In the genomic region with DNA sequence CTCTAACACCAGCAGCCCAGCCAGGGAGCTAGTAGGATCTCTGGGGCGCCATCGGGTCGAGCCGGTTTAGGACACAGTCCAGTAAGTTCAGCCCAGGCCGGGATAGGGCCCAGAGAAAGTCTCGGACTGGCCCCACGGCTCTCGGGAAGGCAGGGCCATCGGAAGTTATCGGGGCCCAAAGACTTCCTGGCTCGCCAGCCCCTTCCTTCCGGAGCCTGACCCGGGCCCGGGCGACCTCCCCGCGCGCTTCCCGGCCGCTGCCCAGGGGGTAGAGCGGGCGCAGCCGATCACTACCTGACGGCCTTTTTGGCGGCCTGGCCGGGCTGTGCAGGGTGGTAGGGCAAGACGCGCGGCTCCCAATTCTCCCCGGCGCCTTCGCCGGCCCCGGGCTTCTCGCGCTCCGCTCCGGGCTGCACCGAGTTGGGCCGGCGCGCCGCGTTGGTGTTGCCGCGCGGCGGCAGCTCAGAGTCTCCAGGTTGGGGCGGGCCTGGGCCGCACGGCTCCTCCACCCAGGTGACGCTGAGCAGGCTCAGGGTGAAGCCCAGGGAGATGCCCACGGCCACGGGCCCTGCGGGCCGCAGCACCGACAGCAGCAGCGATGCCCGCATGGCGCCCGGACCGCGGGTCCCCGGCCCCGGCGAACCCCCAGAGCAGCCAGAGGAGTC, we compare ENCODE assay signal across 8 cellular contexts. TPM values are rescaled to one million over a fixed set of nuclear protein-coding genes. Genes with fewer than 3 reads are reported as not detected.
A peak's percentile ranks its signal among the peaks of the same experiment; 100 is the strongest.
DNase-seq lines count a peak whose midpoint lies in the region; ATAC-seq and TF ChIP-seq lines count a peak whose summit lies in the region.

No MANE protein-coding gene starts in this region.

- H3K9me3 ChIP-seq in BE2C = no peaks in the 10 kb centered on the region
- no peaks in the 10 kb centered on the region for H3K9me3 ChIP-seq in mesodermal cell (ENCODE audit: control insufficient read depth, low read length)

- 0 to 1% methylated on average over 65 of the region's 66 CpGs for WGBS in mesodermal cell (ENCODE audit: insufficient coverage in 2 of 2), 2 experiments
- WGBS in urinary bladder = under 1% methylated on average over 66 of the region's 66 CpGs

- TF ChIP-seq CTCF in BE2C (IDR thresholded peaks at IDR 0.05; ENCODE audit: low read depth, low read length) = no peak
- no peak for TF ChIP-seq CTCF in dorsolateral prefrontal cortex (IDR thresholded peaks at IDR 0.05 in 54 of 56, conservative IDR thresholded peaks at IDR 0.05 in 2 of 56; ENCODE audit: low read depth in 1 of 56, partially characterized antibody in 56 of 56)

- H3K36me3 ChIP-seq in BE2C = peaks cover 26% of the 10 kb centered on the region
- H3K36me3 ChIP-seq in mesodermal cell (ENCODE audit: control insufficient read depth, insufficient read depth, low read length) = peaks cover 30% of the 10 kb centered on the region
- H3K36me3 ChIP-seq in urinary bladder (ENCODE audit: insufficient read depth) = no peaks in the 10 kb centered on the region

- intact Hi-C loops in dorsolateral prefrontal cortex (cut with DNase I) = loop anchor here (1.0 to 5.0 kb wide), 5 partner anchors 54 to 156 kb away; partner anchors contain the start of genes DNPEP (in 1 of the 2) and STK11IP (in 1 of the 2)

- DNase-seq in BE2C (no peak), OCI-M1 (lab: John Stamatoyannopoulos, UW) (peak; percentile 68), dorsolateral prefrontal cortex (peak in 4 of 10 donors; percentile 16 to 51 (median 42)), NCI-H1436 (lab: John Stamatoyannopoulos, UW) (no peak)

- H3K27ac ChIP-seq in dorsolateral prefrontal cortex = peak overlapping the region; percentile 1 to 95 (median 88)
- H3K27ac ChIP-seq in mesodermal cell (ENCODE audit: low read depth, low read length, severe bottlenecking) = peak overlapping the region; percentile 43
- H3K27ac ChIP-seq in urinary bladder (ENCODE audit: low read depth) = peak overlapping the region; percentile 81

- H3K4me1 ChIP-seq in BE2C = no peaks in the 10 kb centered on the region; the same call in 1 of the 2 replicates
- H3K4me1 ChIP-seq in mesodermal cell (ENCODE audit: control insufficient read depth, insufficient read depth, low read length, poor library complexity, severe bottlenecking) = peaks cover 24% of the 10 kb centered on the region
- no peaks in the 10 kb centered on the region for H3K4me1 ChIP-seq in urinary bladder (ENCODE audit: insufficient read depth)

- H3K4me3 ChIP-seq in BE2C (ENCODE audit: low read depth, low read length) (peak overlapping the region; percentile 90), dorsolateral prefrontal cortex (peak overlapping the region; percentile 55 to 95 (median 83)), mesodermal cell (ENCODE audit: extremely low read depth, insufficient read depth, low read length, poor library complexity, severe bottlenecking) (peak overlapping the region; percentile 72), urinary bladder (ENCODE audit: low read depth, low read length) (peak overlapping the region; percentile 73)

- ATAC-seq in GM18517 (IDR thresholded peaks at IDR 0.05; ENCODE audit: unreplicated experiment) (peak; percentile 33), HG02885 (IDR thresholded peaks at IDR 0.05; ENCODE audit: poor library complexity, unreplicated experiment) (peak; percentile 29)

- H3K27me3 ChIP-seq in BE2C = no peaks in the 10 kb centered on the region
- no peaks in the 10 kb centered on the region for H3K27me3 ChIP-seq in dorsolateral prefrontal cortex

RNA-seq across cellular contexts. Expression of gene CHPF, which starts 0.5 kb away (rescaled TPM):
- 304 TPM for polyA plus RNA-seq in BE2C (2012; ENCODE audit: insufficient read depth, insufficient read length, low read depth)
- total RNA-seq in dorsolateral prefrontal cortex (10 to 100 TPM; 28.8 to 59.4 (median 41.7) TPM), urinary bladder (56.9 TPM)
- polyA plus RNA-seq in mesodermal cell (2013, experiment 1 of 2) = 79.3 TPM
- 60.9 TPM for polyA plus RNA-seq in mesodermal cell (2013, experiment 2 of 2)
- 48.6 TPM for polyA plus RNA-seq in urinary bladder

RNA-seq across cellular contexts. Expression of gene TMEM198, which starts 0.8 kb away (rescaled TPM):
- polyA plus RNA-seq in BE2C (2012; ENCODE audit: insufficient read depth, insufficient read length, low read depth) = 110 TPM
- total RNA-seq in dorsolateral prefrontal cortex (10 to 100 TPM in 116 of 120 experiments, 1 to 10 TPM in 4; 8.5 to 24.9 (median 16.0) TPM), urinary bladder (2.0 TPM)
- 4.3 TPM for polyA plus RNA-seq in mesodermal cell (2013, experiment 1 of 2)
- 3.3 TPM for polyA plus RNA-seq in mesodermal cell (2013, experiment 2 of 2)
- 6.0 TPM for polyA plus RNA-seq in urinary bladder

RNA-seq across cellular contexts. Expression of gene OBSL1, which starts 28.3 kb away (rescaled TPM):
- polyA plus RNA-seq in BE2C (2012; ENCODE audit: insufficient read depth, insufficient read length, low read depth) = 340 TPM
- total RNA-seq in dorsolateral prefrontal cortex (100 to 1,000 TPM in 54 of 120 experiments, 10 to 100 TPM in 66; 54.9 to 144 (median 98.1) TPM), urinary bladder (43.5 TPM)
- 75.2 TPM for polyA plus RNA-seq in mesodermal cell (2013, experiment 1 of 2)
- polyA plus RNA-seq in mesodermal cell (2013, experiment 2 of 2) = 64.3 TPM
- 67.9 TPM for polyA plus RNA-seq in urinary bladder

RNA-seq across cellular contexts. Expression of gene ASIC4, which starts 28.8 kb away (rescaled TPM):
- 116 TPM for polyA plus RNA-seq in BE2C (2012; ENCODE audit: insufficient read depth, insufficient read length, low read depth)
- total RNA-seq in dorsolateral prefrontal cortex (10 to 100 TPM in 7 of 120 experiments, 1 to 10 TPM in 113; 2.8 to 14.2 (median 6.5) TPM), urinary bladder (0.32 TPM)
- 0.59 TPM for polyA plus RNA-seq in mesodermal cell (2013, experiment 1 of 2)
- 0.71 TPM for polyA plus RNA-seq in mesodermal cell (2013, experiment 2 of 2)
- polyA plus RNA-seq in urinary bladder = 0.18 TPM

RNA-seq across cellular contexts. Expression of gene INHA, which starts 29.0 kb away (rescaled TPM):
- 7.7 TPM for polyA plus RNA-seq in BE2C (2012; ENCODE audit: insufficient read depth, insufficient read length, low read depth)
- total RNA-seq in dorsolateral prefrontal cortex (1 to 10 TPM in 111 of 120 experiments, under 1 TPM in 8, not detected in 1; 0.54 to 6.4 (median 2.5) TPM), urinary bladder (not detected)
- 0.33 TPM for polyA plus RNA-seq in mesodermal cell (2013, experiment 1 of 2)
- 0.51 TPM for polyA plus RNA-seq in mesodermal cell (2013, experiment 2 of 2)
- polyA plus RNA-seq in urinary bladder = 0.49 TPM
